In genomic region chr7:157195868-157196267, GRCh38 we compare ENCODE assay signal across 1 cellular context.
TF ChIP-seq lines count a peak whose summit lies in the region.

No MANE protein-coding gene starts in this region.

TF ChIP-seq in K562, 482 proteins besides CTCF, POLR2A, EP300 and RAD21 (continued from another document):
- no peak for TF ChIP-seq CEBPG (CRISPR knock-in tag; IDR thresholded peaks at IDR 0.05)
- TF ChIP-seq CEBPG (tag; conservative IDR thresholded peaks at IDR 0.05 in 1 of 2, IDR thresholded peaks at IDR 0.05 in 1 of 2) = 0 out of 4 replicates have a peak, but pooled peaks of 1 of the 2 experiments have one; percentile 9
